Comparison of ENCODE assay signal across 1 cellular context in genomic region chr9:89462817-89463216, GRCh38.
TF ChIP-seq lines count a peak whose summit lies in the region.

No MANE protein-coding gene starts in this region.

TF ChIP-seq in HepG2, 621 proteins besides CTCF, POLR2A, EP300 and RAD21 (continued from another document):
- TF ChIP-seq ZNF329 (CRISPR knock-in tag; IDR thresholded peaks at IDR 0.05; ENCODE audit: low read depth): no peak
- TF ChIP-seq STAG1 (CRISPR knock-in tag; IDR thresholded peaks at IDR 0.05): no peak
- TF ChIP-seq ZNF761 (CRISPR knock-in tag; conservative IDR thresholded peaks at IDR 0.05): no peak
- no peak for TF ChIP-seq HNF4G (IDR thresholded peaks at IDR 0.05; ENCODE audit: borderline replicate concordance, low read depth, low read length)
- no peak for TF ChIP-seq HNF4G (CRISPR knock-in tag; IDR thresholded peaks at IDR 0.05; ENCODE audit: borderline replicate concordance, low read depth)
- no peak for TF ChIP-seq HNRNPUL1 (IDR thresholded peaks at IDR 0.05; ENCODE audit: low read depth, low read length)
- no peak for TF ChIP-seq ZNF562 (CRISPR knock-in tag; IDR thresholded peaks at IDR 0.05; ENCODE audit: borderline replicate concordance)
- TF ChIP-seq ZNF878 (CRISPR knock-in tag; IDR thresholded peaks at IDR 0.05): no peak
- TF ChIP-seq BORCS8-MEF2B (CRISPR knock-in tag; IDR thresholded peaks at IDR 0.05): no peak
- TF ChIP-seq BHLHE40 (IDR thresholded peaks at IDR 0.05; ENCODE audit: low read length): no peak
- no peak for TF ChIP-seq ETS1 (CRISPR knock-in tag; IDR thresholded peaks at IDR 0.05)
- no peak for TF ChIP-seq ELF3 (CRISPR knock-in tag; IDR thresholded peaks at IDR 0.05)
- TF ChIP-seq POGZ (CRISPR knock-in tag; IDR thresholded peaks at IDR 0.05): no peak
- TF ChIP-seq TEF (CRISPR knock-in tag; IDR thresholded peaks at IDR 0.05): no peak
- TF ChIP-seq HNF1A (IDR thresholded peaks at IDR 0.05; ENCODE audit: low read depth): no peak
- TF ChIP-seq HNF1A (CRISPR knock-in tag; IDR thresholded peaks at IDR 0.05; ENCODE audit: borderline replicate concordance): no peak
- TF ChIP-seq KLF16 (CRISPR knock-in tag; IDR thresholded peaks at IDR 0.05): no peak
- no peak for TF ChIP-seq HINFP (CRISPR knock-in tag; IDR thresholded peaks at IDR 0.05; ENCODE audit: low read depth)
- TF ChIP-seq LRRFIP1 (CRISPR knock-in tag; conservative IDR thresholded peaks at IDR 0.05): no peak
